26 cellular contexts compared by ENCODE assay signal in genomic region chr11:116348226-116348625, GRCh38.
DNase-seq lines count a peak whose midpoint lies in the region; ATAC-seq and TF ChIP-seq lines count a peak whose summit lies in the region.
"Had no signal": no experiment of that assay in that cellular context is flagged by ENCODE, and none has a peak within 500 bp of the region (broad histone marks: within the 10 kb centered on the region; RNA-seq: fewer than 3 reads in every experiment).

No MANE protein-coding gene starts in this region.

- H3K4me1 ChIP-seq in BLaER1 treated with 17β-estradiol and CSF1 and Interleukin-3, amounts not matched to agents 10 nM and 100 nM = peaks cover 13 to 35% (median 23%) of the 10 kb centered on the region in 10 experiments
- no peaks in the 10 kb centered on the region for H3K4me1 ChIP-seq in right lobe of liver
- no peaks in the 10 kb centered on the region for H3K4me1 ChIP-seq in esophagus squamous epithelium
- no peaks in the 10 kb centered on the region for H3K4me1 ChIP-seq in HAP-1
- H3K4me1 ChIP-seq: gastrocnemius medialis, parathyroid adenoma, uterus had no signal

- CTCF ChIA-PET in activated CD4-positive, alpha-beta T cell treated with anti-CD3 and anti-CD28 coated beads, Interleukin-2, amount 10 ng/mL, durations not matched to agents 7 days and 5 days (lab: Charles Lee) = interaction anchor here (1.4 kb wide), 1 partner anchor 13 kb away, joined by 3 read pairs; no protein-coding TSS in a partner anchor

- POLR2A ChIA-PET in activated CD4-positive, alpha-beta T cell treated with anti-CD3 and anti-CD28 coated beads, Interleukin-2, amount 10 ng/mL, durations not matched to agents 7 days and 5 days (lab: Charles Lee) = no interaction called here

- no peaks in the 10 kb centered on the region for H4K20me1 ChIP-seq in BLaER1 treated with 17β-estradiol and CSF1 and Interleukin-3, amounts not matched to agents 10 nM and 100 nM

- DNase-seq in KBM-7 (peak; percentile 12), NOMO-1 treated with dmso at 0.1 percent for 144 hours (lab: John Stamatoyannopoulos, UW; ENCODE audit: unreplicated experiment) (peak; percentile 29), right lobe of liver (no peak), esophagus squamous epithelium (lab: John Stamatoyannopoulos, UW) (no peak), HAP-1 (ENCODE audit: low spot score in 2 of 2) (no peak)
- no peak for DNase-seq in activated CD4-positive, alpha-beta T cell treated with anti-CD3 and anti-CD28 coated beads, Interleukin-2, amount 10 ng/mL, durations not matched to agents 7 days and 5 days
- DNase-seq: activated CD8-positive, alpha-beta T cell treated with anti-CD3 and anti-CD28 coated beads for 36 hours; activated naive CD8-positive, alpha-beta T cell treated with anti-CD3 and anti-CD28 coated beads for 36 hours; body of pancreas; CD8-positive, alpha-beta memory T cell; EL; H7; natural killer cell; NCI-H1048; NCI-H2081; NK-92 treated with Interleukin-12 subunit alpha and Interleukin-12 subunit beta, amount 100 ng/mL, for 24 hours; stimulated activated CD4-positive, alpha-beta T cell treated with anti-CD3 and anti-CD28 coated beads, Interleukin-2, amount 100 ng/mL, for 48 hours; T-helper 17 cell; uterus had no signal

- TF ChIP-seq CTCF in right lobe of liver (IDR thresholded peaks at IDR 0.05) (no peak), esophagus squamous epithelium (IDR thresholded peaks at IDR 0.05) (no peak)

- H3K27ac ChIP-seq in BLaER1 treated with 17β-estradiol and CSF1 and Interleukin-3, amounts not matched to agents 10 nM and 100 nM = peak overlapping the region in 9 of 11 experiments; percentile 18 to 79 (median 60); a peak in 15 of 22 replicates
- H3K27ac ChIP-seq in right lobe of liver (no peak overlapping the region), esophagus squamous epithelium (no peak overlapping the region)
- H3K27ac ChIP-seq: body of pancreas, epithelial cell of prostate, gastrocnemius medialis, parathyroid adenoma, skin epidermis, uterus had no signal

- no peak overlapping the region for H3K9ac ChIP-seq in BLaER1 treated with 17β-estradiol and CSF1 and Interleukin-3, amounts not matched to agents 10 nM and 100 nM
- H3K9ac ChIP-seq: parathyroid adenoma had no signal

- ATAC-seq in right lobe of liver (peak; percentile 26 to 67 (median 50)), GM18502 (IDR thresholded peaks at IDR 0.05; ENCODE audit: poor library complexity, unreplicated experiment) (no peak)
- ATAC-seq: activated CD8-positive, alpha-beta T cell treated with anti-CD3 and anti-CD28 coated beads for 36 hours; body of pancreas; gastrocnemius medialis; natural killer cell; T-helper 17 cell had no signal

- peaks cover 6 to 40% (median 28%) of the 10 kb centered on the region in 11 experiments; a peak in 19 of 22 replicates for H3K9me3 ChIP-seq in BLaER1 treated with 17β-estradiol and CSF1 and Interleukin-3, amounts not matched to agents 10 nM and 100 nM (replicated peaks in 1 of 11)
- no peaks in the 10 kb centered on the region for H3K9me3 ChIP-seq in right lobe of liver
- no peaks in the 10 kb centered on the region for H3K9me3 ChIP-seq in esophagus squamous epithelium
- no peaks in the 10 kb centered on the region for H3K9me3 ChIP-seq in HAP-1
- H3K9me3 ChIP-seq: body of pancreas, gastrocnemius medialis, uterus had no signal

- no peaks in the 10 kb centered on the region for H3K36me3 Mint-ChIP-seq in activated CD4-positive, alpha-beta T cell treated with anti-CD3 and anti-CD28 coated beads, Interleukin-2, amount 10 ng/mL, durations not matched to agents 7 days and 5 days (ENCODE audit: low read depth)
- H3K36me3 Mint-ChIP-seq: activated naive CD8-positive, alpha-beta T cell treated with anti-CD3 and anti-CD28 coated beads for 36 hours; CD8-positive, alpha-beta memory T cell; natural killer cell had no signal

- intact Hi-C loops in right lobe of liver (cut with DNase I) = no loop called here
- intact Hi-C loops in esophagus squamous epithelium (cut with DNase I) = no loop called here

- peak overlapping the region; percentile 28 to 81 (median 72) for H3K4me2 ChIP-seq in BLaER1 treated with 17β-estradiol and CSF1 and Interleukin-3, amounts not matched to agents 10 nM and 100 nM

- H3K27ac Mint-ChIP-seq in activated CD4-positive, alpha-beta T cell treated with anti-CD3 and anti-CD28 coated beads, Interleukin-2, amount 10 ng/mL, durations not matched to agents 7 days and 5 days = no peak overlapping the region
- H3K27ac Mint-ChIP-seq: activated CD8-positive, alpha-beta T cell treated with anti-CD3 and anti-CD28 coated beads for 36 hours; activated naive CD8-positive, alpha-beta T cell treated with anti-CD3 and anti-CD28 coated beads for 36 hours; activated T-helper 1 cell treated with anti-CD3 and anti-CD28 coated beads, Interleukin-12 subunit alpha, Interleukin-12 subunit beta, Interleukin-2, Interleukin-4 antibody, amounts not matched to agents 30 ng/mL and 10 ng/mL and 1 ng/mL, durations not matched to agents 14 hours and 24 hours and 36 hours; CD8-positive, alpha-beta memory T cell; natural killer cell; T-helper 17 cell had no signal

- no peaks in the 10 kb centered on the region for H3K27me3 Mint-ChIP-seq in activated CD4-positive, alpha-beta T cell treated with anti-CD3 and anti-CD28 coated beads, Interleukin-2, amount 10 ng/mL, durations not matched to agents 7 days and 5 days
- H3K27me3 Mint-ChIP-seq: activated CD8-positive, alpha-beta T cell treated with anti-CD3 and anti-CD28 coated beads for 36 hours; activated naive CD8-positive, alpha-beta T cell treated with anti-CD3 and anti-CD28 coated beads for 36 hours; CD8-positive, alpha-beta memory T cell; T-helper 17 cell had no signal

- TF ChIP-seq POLR2A in right lobe of liver (IDR thresholded peaks at IDR 0.05) (no peak), esophagus squamous epithelium (IDR thresholded peaks at IDR 0.05) (no peak)

- H3K4me3 ChIP-seq in BLaER1 treated with 17β-estradiol and CSF1 and Interleukin-3, amounts not matched to agents 10 nM and 100 nM = peak overlapping the region in 3 of 10 experiments; percentile 4 to 30 (median 12); a peak in 3 of 20 replicates
- H3K4me3 ChIP-seq in right lobe of liver (no peak overlapping the region), esophagus squamous epithelium (no peak overlapping the region), HAP-1 (no peak overlapping the region)
- H3K4me3 ChIP-seq: body of pancreas, gastrocnemius medialis, skin epidermis, uterus had no signal

- H3K4me1 Mint-ChIP-seq in activated CD4-positive, alpha-beta T cell treated with anti-CD3 and anti-CD28 coated beads, Interleukin-2, amount 10 ng/mL, durations not matched to agents 7 days and 5 days = peaks cover 2% of the 10 kb centered on the region
- H3K4me1 Mint-ChIP-seq: activated naive CD8-positive, alpha-beta T cell treated with anti-CD3 and anti-CD28 coated beads for 36 hours; CD8-positive, alpha-beta memory T cell; natural killer cell; T-helper 17 cell had no signal

- H3K9me3 Mint-ChIP-seq in activated CD4-positive, alpha-beta T cell treated with anti-CD3 and anti-CD28 coated beads, Interleukin-2, amount 10 ng/mL, durations not matched to agents 7 days and 5 days = peaks cover 2% of the 10 kb centered on the region
- H3K9me3 Mint-ChIP-seq: activated CD8-positive, alpha-beta T cell treated with anti-CD3 and anti-CD28 coated beads for 36 hours; natural killer cell had no signal

- no peaks in the 10 kb centered on the region for H3K36me3 ChIP-seq in BLaER1 treated with 17β-estradiol and CSF1 and Interleukin-3, amounts not matched to agents 10 nM and 100 nM
- H3K36me3 ChIP-seq in right lobe of liver = no peaks in the 10 kb centered on the region
- H3K36me3 ChIP-seq in esophagus squamous epithelium = no peaks in the 10 kb centered on the region
- no peaks in the 10 kb centered on the region for H3K36me3 ChIP-seq in HAP-1 (replicated peaks)
- H3K36me3 ChIP-seq: gastrocnemius medialis, uterus had no signal

- H3K4me3 Mint-ChIP-seq in activated CD4-positive, alpha-beta T cell treated with anti-CD3 and anti-CD28 coated beads, Interleukin-2, amount 10 ng/mL, durations not matched to agents 7 days and 5 days = no peak overlapping the region
- H3K4me3 Mint-ChIP-seq: activated CD8-positive, alpha-beta T cell treated with anti-CD3 and anti-CD28 coated beads for 36 hours; activated naive CD8-positive, alpha-beta T cell treated with anti-CD3 and anti-CD28 coated beads for 36 hours; activated T-helper 1 cell treated with anti-CD3 and anti-CD28 coated beads, Interleukin-12 subunit alpha, Interleukin-12 subunit beta, Interleukin-2, Interleukin-4 antibody, amounts not matched to agents 30 ng/mL and 10 ng/mL and 1 ng/mL, durations not matched to agents 14 hours and 24 hours and 36 hours; CD8-positive, alpha-beta memory T cell; natural killer cell; T-helper 17 cell had no signal

- in situ Hi-C loops in KBM-7 (cut with MboI; ENCODE audit: low pct_unique_long_range_greater_than_20kb, low sequenced_read_pairs) = no loop called here
- in situ Hi-C loops in HAP-1 (cut with MboI; ENCODE audit: low sequenced_read_pairs) = no loop called here

- WGBS in right lobe of liver (ENCODE audit: insufficient coverage, low coverage, low lambda C conversion rate, missing lambda C conversion rate) = 57% methylated on average over 1 of the region's 1 CpG
- WGBS in esophagus squamous epithelium, 2 donors = 14 to 31% methylated on average over 1 of the region's 1 CpG

- no peaks in the 10 kb centered on the region for H3K27me3 ChIP-seq in BLaER1 treated with 17β-estradiol and CSF1 and Interleukin-3, amounts not matched to agents 10 nM and 100 nM
- H3K27me3 ChIP-seq in right lobe of liver (no peaks in the 10 kb centered on the region), esophagus squamous epithelium (peaks cover 0 to 28% (median 0%) of the 10 kb centered on the region in 4 donors), HAP-1 (ENCODE audit: low read depth) (no peaks in the 10 kb centered on the region)
- H3K27me3 ChIP-seq: body of pancreas, gastrocnemius medialis, uterus had no signal

Comparison
In these comparisons a context has a peak if more than half of its experiments do, and no peak if none do; other contexts are left out.
1. H3K27ac ChIP-seq: peak in BLaER1 treated with 17β-estradiol and CSF1 and Interleukin-3, amounts not matched to agents 10 nM and 100 nM (9 of 11); none in right lobe of liver (0 of 3) and esophagus squamous epithelium (0 of 4).
2. DNase-seq: peak in KBM-7 (single experiment) and NOMO-1 treated with dmso at 0.1 percent for 144 hours (single experiment); none in right lobe of liver (0 of 3), esophagus squamous epithelium (single experiment), activated CD4-positive, alpha-beta T cell treated with anti-CD3 and anti-CD28 coated beads, Interleukin-2, amount 10 ng/mL, durations not matched to agents 7 days and 5 days (single experiment) and HAP-1 (0 of 2).